ENCODE assay signal across 8 cellular contexts in the genomic region with DNA sequence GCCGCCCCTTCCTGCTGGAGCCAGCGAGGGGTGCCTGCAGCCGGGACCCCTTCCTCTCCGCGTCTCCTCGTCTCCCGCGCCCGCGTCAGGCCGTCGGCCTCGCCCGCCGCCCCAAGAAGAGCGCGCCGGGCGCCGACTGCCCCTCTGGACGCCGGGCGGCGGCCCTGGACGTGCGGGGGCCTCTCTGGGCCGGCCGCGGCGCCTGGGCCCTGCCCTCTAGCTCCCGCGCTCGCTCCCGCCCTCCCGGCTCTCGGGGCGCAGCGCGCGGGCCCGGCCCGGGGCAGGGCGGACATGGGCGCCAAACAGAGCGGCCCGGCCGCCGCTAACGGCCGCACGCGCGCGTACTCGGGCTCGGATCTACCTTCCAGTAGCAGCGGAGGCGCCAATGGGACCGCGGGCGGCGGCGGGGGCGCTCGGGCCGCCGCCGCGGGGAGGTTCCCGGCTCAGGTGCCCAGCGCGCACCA. TPM values are rescaled to one million over a fixed set of nuclear protein-coding genes. Genes with fewer than 3 reads are reported as not detected.
DNase-seq lines count a peak whose midpoint lies in the region; ATAC-seq, FAIRE-seq and TF ChIP-seq lines count a peak whose summit lies in the region.

No MANE protein-coding gene starts in this region.

- no peaks in the 10 kb centered on the region for H3K36me3 ChIP-seq in SK-N-MC (ENCODE audit: insufficient read depth, low read length)
- H3K36me3 ChIP-seq in astrocyte (ENCODE audit: insufficient read depth, low read length), result no peaks in the 10 kb centered on the region
- H3K36me3 ChIP-seq in iPS-15b (ENCODE audit: control insufficient read depth, insufficient read depth, low read length), result no peaks in the 10 kb centered on the region

- H3K36me3 Mint-ChIP-seq in astrocyte (ENCODE audit: low read depth, unreplicated experiment), result no peaks in the 10 kb centered on the region

- peak overlapping the region; percentile 86 for H2AFZ ChIP-seq in astrocyte (ENCODE audit: low read depth, low read length)

- no peak for TF ChIP-seq CTCF in astrocyte (IDR thresholded peaks at IDR 0.05; ENCODE audit: insufficient read depth, low read depth, low read length)

- no peaks in the 10 kb centered on the region for H3K4me1 ChIP-seq in astrocyte (ENCODE audit: insufficient read depth, low read length)
- H3K4me1 ChIP-seq in iPS-15b (ENCODE audit: control insufficient read depth, insufficient read depth, low read length), result peaks cover 18% of the 10 kb centered on the region

- H4K20me1 ChIP-seq in astrocyte (ENCODE audit: insufficient read depth, low read length), result no peaks in the 10 kb centered on the region

- peak overlapping the region; percentile 91 for H3K4me3 ChIP-seq in SK-N-MC
- peak overlapping the region; percentile 63 for H3K4me3 ChIP-seq in astrocyte (ENCODE audit: insufficient read depth, low read depth, low read length)
- peak overlapping the region; percentile 73 for H3K4me3 ChIP-seq in iPS-15b (ENCODE audit: low read depth, low read length)

- H3K27ac Mint-ChIP-seq in astrocyte (ENCODE audit: unreplicated experiment), result no peak overlapping the region

- H3K9me3 ChIP-seq in SK-N-MC (ENCODE audit: low read depth, low read length), result no peaks in the 10 kb centered on the region
- H3K9me3 ChIP-seq in astrocyte (ENCODE audit: insufficient read depth, low read depth, low read length), result no peaks in the 10 kb centered on the region
- no peaks in the 10 kb centered on the region for H3K9me3 ChIP-seq in iPS-15b (ENCODE audit: control insufficient read depth, insufficient read depth, low read length)

- no peaks in the 10 kb centered on the region for H3K9me3 Mint-ChIP-seq in astrocyte (ENCODE audit: unreplicated experiment)

- H3K4me1 Mint-ChIP-seq in astrocyte (ENCODE audit: low read depth, unreplicated experiment), result peaks cover 28% of the 10 kb centered on the region

- FAIRE-seq in astrocyte (lab: Jason Lieb, UNC), result no peak

- no peaks in the 10 kb centered on the region for H3K79me2 ChIP-seq in astrocyte (ENCODE audit: insufficient read depth, low read length)

- H3K27me3 ChIP-seq in astrocyte (ENCODE audit: insufficient read depth, low read length) (no peaks in the 10 kb centered on the region), iPS-15b (ENCODE audit: control insufficient read depth, insufficient read depth, low read length) (no peaks in the 10 kb centered on the region)

- peak; percentile 20 for ATAC-seq in HG02973 (IDR thresholded peaks at IDR 0.05; ENCODE audit: unreplicated experiment)

- no peaks in the 10 kb centered on the region for H3K27me3 Mint-ChIP-seq in astrocyte (ENCODE audit: low read depth, unreplicated experiment)

- peak overlapping the region; percentile 97 for H3K4me2 ChIP-seq in astrocyte (ENCODE audit: low read length)

- DNase-seq in NCI-H2227 (lab: John Stamatoyannopoulos, UW; ENCODE audit: unreplicated experiment) (peak; percentile 73), NCI-H2227 treated with DMSO at 0.1 percent for 48 hours (lab: John Stamatoyannopoulos, UW) (no peak), SK-N-MC (ENCODE audit: low read depth, low spot score) (no peak), astrocyte (ENCODE audit: low read depth) (peak; percentile 8), SKM-1 (lab: John Stamatoyannopoulos, UW; ENCODE audit: unreplicated experiment) (no peak)
- peak; percentile 16 to 30 for DNase-seq in stimulated activated CD4-positive, alpha-beta T cell treated with anti-CD3 and anti-CD28 coated beads, Interleukin-15, amount 100 ng/mL, for 1 hour (ENCODE audit: low read depth in 1 of 2, low spot score in 1 of 2)

- H3K4me3 Mint-ChIP-seq in astrocyte (ENCODE audit: unreplicated experiment), result peak overlapping the region; percentile 74

- peak overlapping the region; percentile 62; the same call in 1 of the 2 replicates for H3K27ac ChIP-seq in SK-N-MC
- H3K27ac ChIP-seq in astrocyte (ENCODE audit: low read depth, low read length), result peak overlapping the region; percentile 67

- H3K9ac ChIP-seq in SK-N-MC (ENCODE audit: insufficient read length) (peak overlapping the region; percentile 67), astrocyte (ENCODE audit: low read length) (peak overlapping the region; percentile 76), iPS-15b (ENCODE audit: low read depth, low read length) (no peak overlapping the region)

RNA-seq across cellular contexts. Expression of gene ZNRF2, which starts 0.7 kb away (rescaled TPM):
- total RNA-seq in astrocyte, result 9.2 and 9.9 TPM in 2 replicates

Comparison
In these comparisons a context has a peak if more than half of its experiments do, and no peak if none do; other contexts are left out.
1. DNase-seq: peak in NCI-H2227 (single experiment), astrocyte (single experiment) and stimulated activated CD4-positive, alpha-beta T cell treated with anti-CD3 and anti-CD28 coated beads, Interleukin-15, amount 100 ng/mL, for 1 hour (2 of 2); none in NCI-H2227 treated with DMSO at 0.1 percent for 48 hours (single experiment), SK-N-MC (single experiment) and SKM-1 (single experiment).
2. Peak in every context shown above with its lines, with median percentiles within 50 percentile points of each other: H3K4me3 ChIP-seq.